8 cellular contexts compared by ENCODE assay signal in genomic region chr18:63367241-63367953, GRCh38. TPM values are rescaled to one million over a fixed set of nuclear protein-coding genes. Genes with fewer than 3 reads are reported as not detected.
A peak's percentile ranks its signal among the peaks of the same experiment; 100 is the strongest.
DNase-seq lines count a peak whose midpoint lies in the region; ATAC-seq and TF ChIP-seq lines count a peak whose summit lies in the region.

No MANE protein-coding gene starts in this region.

- H3K4me1 ChIP-seq in PC-3 (ENCODE audit: insufficient read depth, low read length) (peaks cover 6% of the 10 kb centered on the region), esophagus (ENCODE audit: control insufficient read depth in 2 of 2, insufficient read depth in 2 of 2, low read length in 1 of 2) (peaks cover 0 to 2% of the 10 kb centered on the region in 2 donors), mucosa of rectum (ENCODE audit: control insufficient read depth in 2 of 2, insufficient read depth in 2 of 2, low read length in 2 of 2) (peaks cover 6% of the 10 kb centered on the region in 2 donors)

- peaks cover 3% of the 10 kb centered on the region for H3K36me3 Mint-ChIP-seq in IgD-negative memory B cell
- H3K36me3 Mint-ChIP-seq in activated T-cell treated with anti-CD3 and anti-CD28 coated beads, Interleukin-2, amount 50 U/mL, for 4 hours (ENCODE audit: insufficient read depth) = peaks cover 6% of the 10 kb centered on the region

- H3K27me3 Mint-ChIP-seq in IgD-negative memory B cell = no peaks in the 10 kb centered on the region
- H3K27me3 Mint-ChIP-seq in activated T-cell treated with anti-CD3 and anti-CD28 coated beads, Interleukin-2, amount 50 U/mL, for 4 hours (ENCODE audit: low read depth) = no peaks in the 10 kb centered on the region

- WGBS in esophagus, 2 donors = 0% methylated on average over 32 to 66 of the region's 66 CpGs

- H3K9ac ChIP-seq in PC-3 (ENCODE audit: low read length) (peak overlapping the region; percentile 88), mucosa of rectum (ENCODE audit: low read depth in 1 of 2, low read length in 2 of 2) (peak overlapping the region; percentile 80 to 91)

- H3K9me3 ChIP-seq in PC-3 (ENCODE audit: low read length) (no peaks in the 10 kb centered on the region), esophagus (ENCODE audit: control insufficient read depth in 2 of 2, insufficient read depth in 1 of 2, low read depth in 1 of 2, low read length in 1 of 2) (no peaks in the 10 kb centered on the region), mucosa of rectum (ENCODE audit: control insufficient read depth in 2 of 2, low read length in 2 of 2) (no peaks in the 10 kb centered on the region)

- POLR2A ChIA-PET in PC-3 (lab: Charles Lee; ENCODE audit: unreplicated experiment) = interaction anchor here (0.6 kb wide), 2 partner anchors 47 to 85 kb away, joined by 3 to 4 read pairs; no protein-coding TSS in a partner anchor

- H3K9me2 ChIP-seq in PC-3 (replicated peaks; ENCODE audit: low read length) = no peaks in the 10 kb centered on the region

- peak overlapping the region; percentile 90 to 99 (median 94) for H3K4me3 Mint-ChIP-seq in IgD-negative memory B cell
- peak overlapping the region; percentile 96 for H3K4me3 Mint-ChIP-seq in activated T-cell treated with anti-CD3 and anti-CD28 coated beads, Interleukin-2, amount 50 U/mL, for 4 hours

- H3K9me3 Mint-ChIP-seq in IgD-negative memory B cell = peaks cover 0 to 6% (median 0%) of the 10 kb centered on the region in 3 donors
- H3K9me3 Mint-ChIP-seq in activated T-cell treated with anti-CD3 and anti-CD28 coated beads, Interleukin-2, amount 50 U/mL, for 4 hours = no peaks in the 10 kb centered on the region

- H3K36me3 ChIP-seq in PC-3 (ENCODE audit: low read depth, low read length) (peaks cover 1% of the 10 kb centered on the region; the same call in 1 of the 2 replicates), esophagus (ENCODE audit: control insufficient read depth in 2 of 2, insufficient read depth in 2 of 2, low read length in 1 of 2) (no peaks in the 10 kb centered on the region), mucosa of rectum (ENCODE audit: control insufficient read depth in 2 of 2, insufficient read depth in 2 of 2, low read length in 2 of 2) (peaks cover 3 to 4% of the 10 kb centered on the region in 2 donors)

- H3K4me3 ChIP-seq in PC-3 (ENCODE audit: low read length) (peak overlapping the region; percentile 85), esophagus (ENCODE audit: low read depth in 1 of 2, low read length in 2 of 2) (peak overlapping the region; percentile 91), mucosa of rectum (ENCODE audit: low read length in 2 of 2) (peak overlapping the region; percentile 86 to 95)

- DNase-seq in DMS153 treated with DMSO at 0.1 percent for 48 hours (lab: John Stamatoyannopoulos, UW; ENCODE audit: unreplicated experiment) (peak; percentile 96), PC-3 (peak; percentile 97)
- peak; percentile 73 for DNase-seq in activated T-cell treated with anti-CD3 and anti-CD28 coated beads, Interleukin-2, amount 50 U/mL, for 4 hours
- DNase-seq in stimulated activated CD8-positive, alpha-beta memory T cell treated with anti-CD3 and anti-CD28 coated beads, Interleukin-4, amount 100 ng/mL, for 48 hours = peak; percentile 89

- peak overlapping the region; percentile 52 to 96 (median 88) for H3K27ac Mint-ChIP-seq in IgD-negative memory B cell

- no peaks in the 10 kb centered on the region for H3F3A ChIP-seq in PC-3 (ENCODE audit: low read length, unreplicated experiment)

- H3K79me2 ChIP-seq in PC-3 (ENCODE audit: low read length) = peaks cover 35% of the 10 kb centered on the region

- H2AFZ ChIP-seq in PC-3 (ENCODE audit: low read length) = peak overlapping the region; percentile 91

- BruUV-seq in PC-3 (replicated peaks; lab: Mats Ljungman, UMichigan) = no TSS peak

- ATAC-seq in GM21576 (IDR thresholded peaks at IDR 0.05; ENCODE audit: unreplicated experiment) = peak; percentile 84
- ATAC-seq in PC-3 = peak; percentile 88
- peak; percentile 89 to 91 for ATAC-seq in activated T-cell treated with anti-CD3 and anti-CD28 coated beads, Interleukin-2, amount 50 U/mL, for 4 hours

- TF ChIP-seq CTCF in PC-3 (conservative IDR thresholded peaks at IDR 0.05; ENCODE audit: low read depth, low read length) = no peak

- H3K4me2 ChIP-seq in PC-3 (ENCODE audit: low read length) = peak overlapping the region; percentile 92

- H3K27ac ChIP-seq in PC-3 (ENCODE audit: low read length) (peak overlapping the region; percentile 68), esophagus (ENCODE audit: low read depth in 2 of 2, low read length in 1 of 2) (peak overlapping the region; percentile 99 to 100), mucosa of rectum (ENCODE audit: low read depth in 2 of 2, low read length in 2 of 2) (peak overlapping the region; percentile 94 to 97)

- peaks cover 15% of the 10 kb centered on the region; the same call in 1 of the 2 replicates for H4K20me1 ChIP-seq in PC-3 (ENCODE audit: low read length)

- CTCF ChIA-PET in PC-3 (lab: Charles Lee) = interaction anchor here (0.6 kb wide), 1 partner anchor 75 kb away, joined by 5 read pairs; no protein-coding TSS in a partner anchor

- H3K27me3 ChIP-seq in PC-3 (ENCODE audit: low read length) (no peaks in the 10 kb centered on the region), esophagus (ENCODE audit: control insufficient read depth in 1 of 2, insufficient read depth in 2 of 2, low read length in 2 of 2) (no peaks in the 10 kb centered on the region), mucosa of rectum (ENCODE audit: control insufficient read depth in 2 of 2, insufficient read depth in 2 of 2, low read length in 2 of 2) (no peaks in the 10 kb centered on the region)

- H3K4me1 Mint-ChIP-seq in IgD-negative memory B cell = peaks cover 10 to 32% (median 24%) of the 10 kb centered on the region in 3 donors
- peaks cover 35% of the 10 kb centered on the region for H3K4me1 Mint-ChIP-seq in activated T-cell treated with anti-CD3 and anti-CD28 coated beads, Interleukin-2, amount 50 U/mL, for 4 hours (ENCODE audit: low read depth)

- intact Hi-C loops in PC-3 (cut with micrococcal nuclease) = loop anchor here (1.0 to 5.0 kb wide), 3 partner anchors 55 to 140 kb away; partner anchors contain the start of gene VPS4B

RNA-seq across cellular contexts. Expression of gene KDSR, which starts 0.4 kb away (rescaled TPM):
- polyA plus RNA-seq in IgD-negative memory B cell (40.2 TPM), esophagus (10 to 100 TPM in 1 of 2 donors, 1 to 10 TPM in 1; 9.8 to 17.9 TPM)
- 15.8 and 16.1 TPM in 2 replicates for total RNA-seq in PC-3 (2014; rRNA removed)
- 10 to 100 TPM; 64.6 to 78.2 (median 76.2) TPM for total RNA-seq in activated T-cell treated with anti-CD3 and anti-CD28 coated beads, Interleukin-2, amount 50 U/mL, for 4 hours

RNA-seq across cellular contexts. Expression of gene BCL2, which starts 47.8 kb away (rescaled TPM):
- polyA plus RNA-seq in IgD-negative memory B cell (36.2 TPM), esophagus (1 to 10 TPM; 1.3 to 1.9 TPM)
- total RNA-seq in PC-3 (2014; rRNA removed) = 1.3 and 1.5 TPM in 2 replicates
- total RNA-seq in activated T-cell treated with anti-CD3 and anti-CD28 coated beads, Interleukin-2, amount 50 U/mL, for 4 hours = 10 to 100 TPM; 45.0 to 71.4 (median 66.6) TPM

RNA-seq across cellular contexts. Expression of gene VPS4B, which starts 54.9 kb away (rescaled TPM):
- 66.0 TPM for polyA plus RNA-seq in IgD-negative memory B cell
- total RNA-seq in PC-3 (2014; rRNA removed) = 44.7 and 50.3 TPM in 2 replicates
- total RNA-seq in activated T-cell treated with anti-CD3 and anti-CD28 coated beads, Interleukin-2, amount 50 U/mL, for 4 hours = 10 to 100 TPM; 55.2 to 59.8 (median 59.3) TPM
- polyA plus RNA-seq in esophagus = 10 to 100 TPM; 26.9 to 47.1 TPM

Comparison
In these comparisons a context has a peak if more than half of its experiments do, and no peak if none do; other contexts are left out.
1. Peak in every context shown above with its lines: DNase-seq, ATAC-seq, H3K4me3 ChIP-seq and H3K27ac ChIP-seq.
2. RNA of gene BCL2, which starts 47.8 kb away (total RNA-seq): 45.0 to 71.4 TPM in activated T-cell treated with anti-CD3 and anti-CD28 coated beads, Interleukin-2, amount 50 U/mL, for 4 hours; 1.3 to 1.5 TPM in PC-3; every median in the first group is over 10 times any median in the second.